In the genomic region with DNA sequence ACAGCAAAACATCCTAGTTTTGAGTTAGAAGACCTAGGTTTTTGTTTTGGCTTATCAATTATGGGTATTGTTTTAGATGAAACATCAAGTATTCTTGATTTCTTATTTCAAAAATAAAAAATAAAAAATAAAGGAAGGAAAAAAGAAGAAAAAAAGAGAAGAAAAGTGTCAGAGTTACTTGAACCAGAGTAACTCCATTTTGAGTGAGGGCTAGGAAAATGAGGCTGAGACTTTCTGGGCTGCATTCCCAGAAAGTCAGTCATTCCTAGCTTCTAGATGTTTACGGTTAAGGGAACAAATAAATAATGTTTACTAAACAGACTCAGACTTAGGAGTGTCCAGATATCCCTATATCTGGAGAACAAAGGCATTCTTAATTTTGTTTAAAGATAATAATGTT, we compare ENCODE assay signal across 22 cellular contexts.
"Had no signal": no experiment of that assay in that cellular context is flagged by ENCODE, and none has a peak within 500 bp of the region (broad histone marks: within the 10 kb centered on the region; RNA-seq: fewer than 3 reads in every experiment).

No MANE protein-coding gene starts in this region.

- H3K4me3 ChIP-seq: gastrocnemius medialis, neural progenitor cell, thyroid gland had no signal

- H3K9ac ChIP-seq: neural progenitor cell had no signal

- H3K4me3 Mint-ChIP-seq: activated B cell treated with CpG ODN at 0.5 μM for 24 hours; activated CD4-positive, alpha-beta T cell treated with anti-CD3 and anti-CD28 coated beads for 36 hours; neural progenitor cell had no signal

- DNase-seq: activated B cell treated with CpG ODN at 0.5 μM for 24 hours; activated CD4-positive, alpha-beta T cell treated with anti-CD3 and anti-CD28 coated beads for 36 hours; activated CD4-positive, alpha-beta T cell treated with anti-CD3 and anti-CD28 coated beads, Interleukin-2, amount 50 U/mL, for 4 hours; activated gamma-delta T cell; activated T-cell treated with anti-CD3 and anti-CD28 coated beads for 4 hours; central memory CD4-positive, alpha-beta T cell; dorsolateral prefrontal cortex; effector memory CD8-positive, alpha-beta T cell; gastrocnemius medialis; hippocampal formation; left ventricle myocardium inferior; stimulated activated CD4-positive, alpha-beta T cell treated with anti-CD3 and anti-CD28 coated beads, Interleukin-2, amount 100 ng/mL, for 48 hours; stimulated activated CD8-positive, alpha-beta memory T cell treated with anti-CD3 and anti-CD28 coated beads, Interleukin-4, amount 100 ng/mL, for 48 hours; stimulated activated naive CD4-positive, alpha-beta T cell treated with Interleukin-2 at 50 U/mL for 16 hours; T-helper 9 cell; thyroid gland; upper lobe of right lung had no signal

- H3K9me3 Mint-ChIP-seq: activated naive CD8-positive, alpha-beta T cell treated with anti-CD3 and anti-CD28 coated beads for 36 hours; effector memory CD8-positive, alpha-beta T cell; mesothelial cell of epicardium; naive thymus-derived CD8-positive, alpha-beta T cell had no signal

- H3K27me3 Mint-ChIP-seq: activated B cell treated with CpG ODN at 0.5 μM for 24 hours; activated CD4-positive, alpha-beta T cell treated with anti-CD3 and anti-CD28 coated beads for 36 hours; effector memory CD8-positive, alpha-beta T cell; naive thymus-derived CD8-positive, alpha-beta T cell had no signal

- H3K27ac Mint-ChIP-seq: activated CD4-positive, alpha-beta T cell treated with anti-CD3 and anti-CD28 coated beads for 36 hours; neural progenitor cell had no signal

- H3K4me2 ChIP-seq: neural progenitor cell had no signal

- H3K36me3 Mint-ChIP-seq: naive thymus-derived CD8-positive, alpha-beta T cell had no signal

- H2AFZ ChIP-seq: neural progenitor cell had no signal

- H3K4me1 ChIP-seq: neural progenitor cell had no signal

- ATAC-seq: activated CD4-positive, alpha-beta T cell treated with anti-CD3 and anti-CD28 coated beads for 36 hours; effector memory CD8-positive, alpha-beta T cell; gastrocnemius medialis; naive thymus-derived CD8-positive, alpha-beta T cell; upper lobe of right lung had no signal

- H3K9me3 ChIP-seq: esophagus muscularis mucosa, gastrocnemius medialis, left ventricle myocardium inferior, thyroid gland, upper lobe of right lung had no signal

- H3K27ac ChIP-seq: dorsolateral prefrontal cortex, gastrocnemius medialis, neural progenitor cell, thyroid gland, upper lobe of right lung had no signal

- H3K4me1 Mint-ChIP-seq: neural progenitor cell had no signal

- H3K27me3 ChIP-seq: esophagus muscularis mucosa, neural progenitor cell, thyroid gland, upper lobe of right lung had no signal

- H3K36me3 ChIP-seq: esophagus muscularis mucosa, gastrocnemius medialis, left ventricle myocardium inferior, neural progenitor cell, thyroid gland, upper lobe of right lung had no signal
